In genomic region chr9:124258765-124259272, GRCh38 we compare ENCODE assay signal across 8 cellular contexts. TPM values are rescaled to one million over a fixed set of nuclear protein-coding genes. Genes with fewer than 3 reads are reported as not detected.
DNase-seq lines count a peak whose midpoint lies in the region; ATAC-seq and TF ChIP-seq lines count a peak whose summit lies in the region.

No MANE protein-coding gene starts in this region.

- peak overlapping the region; percentile 33 for H2BK15ac ChIP-seq in neuronal stem cell (ENCODE audit: low read length)

- peak overlapping the region; percentile 91 for H2BK5ac ChIP-seq in neuronal stem cell (ENCODE audit: low read length)

- peak overlapping the region; percentile 97 for H2BK12ac ChIP-seq in neuronal stem cell (ENCODE audit: low read length)

- TF ChIP-seq CTCF in epithelial cell of proximal tubule (conservative IDR thresholded peaks at IDR 0.05; ENCODE audit: low read depth, low read length) = no peak

- H3K36me3 ChIP-seq in neuronal stem cell (replicated peaks in 1 of 2; ENCODE audit: control insufficient read depth in 2 of 2, insufficient read depth in 2 of 2, low read length in 2 of 2) = peaks cover 0 to 7% of the 10 kb centered on the region in 2 donors

- no peak for ATAC-seq in GM19035 (IDR thresholded peaks at IDR 0.05; ENCODE audit: unreplicated experiment)
- ATAC-seq in GM18909 (IDR thresholded peaks at IDR 0.05; ENCODE audit: poor library complexity, unreplicated experiment) = no peak

- peak overlapping the region; percentile 71 for H3K27ac ChIP-seq in neuronal stem cell (replicated peaks; ENCODE audit: low read length)

- H3K27me3 ChIP-seq in neuronal stem cell (ENCODE audit: control insufficient read depth in 3 of 3, insufficient read depth in 3 of 3, low read depth in 1 of 3, low read length in 3 of 3) = no peaks in the 10 kb centered on the region

- H3K4me3 ChIP-seq in epithelial cell of proximal tubule (ENCODE audit: low read depth, low read length) = peak overlapping the region; percentile 94
- peak overlapping the region; percentile 85 to 87 for H3K4me3 ChIP-seq in neuronal stem cell (ENCODE audit: low read length in 2 of 2)

- H3K79me1 ChIP-seq in neuronal stem cell (ENCODE audit: low read depth, low read length) = peaks cover 11% of the 10 kb centered on the region

- H3K9me3 ChIP-seq in neuronal stem cell (replicated peaks in 1 of 2; ENCODE audit: control insufficient read depth in 2 of 2, insufficient read depth in 1 of 2, low read depth in 1 of 2, low read length in 2 of 2) = no peaks in the 10 kb centered on the region

- H3K4me2 ChIP-seq in neuronal stem cell (ENCODE audit: insufficient read depth, low read length, poor library complexity, severe bottlenecking) = peak overlapping the region; percentile 87

- peak; percentile 74 for DNase-seq in ELF-1 (ENCODE audit: low read depth, low spot score)
- DNase-seq in RKO (ENCODE audit: low spot score) = peak; percentile 46
- no peak for DNase-seq in epithelial cell of proximal tubule (ENCODE audit: low read depth)
- DNase-seq in neuronal stem cell (ENCODE audit: low spot score) = no peak
- DNase-seq in hippocampal formation (lab: John Stamatoyannopoulos, UW) = no peak
- DNase-seq in globus pallidus (ENCODE audit: low spot score) = no peak

- no peak overlapping the region for H3K14ac ChIP-seq in neuronal stem cell (ENCODE audit: low read length)

- H3K23ac ChIP-seq in neuronal stem cell (ENCODE audit: low read depth, low read length, poor library complexity) = peak overlapping the region; percentile 90

- H3K18ac ChIP-seq in neuronal stem cell (ENCODE audit: low read length) = peak overlapping the region; percentile 99

- H4K8ac ChIP-seq in neuronal stem cell (ENCODE audit: low read depth, low read length) = no peak overlapping the region

- peak overlapping the region; percentile 64 for H2AFZ ChIP-seq in neuronal stem cell (ENCODE audit: low read length)

- peaks cover 40 to 42% of the 10 kb centered on the region in 2 donors for H3K4me1 ChIP-seq in neuronal stem cell (ENCODE audit: control insufficient read depth in 2 of 2, insufficient read depth in 1 of 2, low read depth in 1 of 2, low read length in 2 of 2)

- WGBS in neuronal stem cell (ENCODE audit: extremely low coverage in 2 of 2, insufficient read length in 2 of 2, insufficient replicate concordance in 1 of 2), 2 donors = no CpG with 5 or more reads among the region's 11 CpGs

- H4K91ac ChIP-seq in neuronal stem cell (ENCODE audit: low read depth, low read length, poor library complexity) = no peak overlapping the region

- H2BK120ac ChIP-seq in neuronal stem cell (ENCODE audit: low read depth, low read length) = peak overlapping the region; percentile 62

- H3K4ac ChIP-seq in neuronal stem cell (ENCODE audit: low read length) = no peak overlapping the region

- H2AK5ac ChIP-seq in neuronal stem cell (ENCODE audit: low read depth, low read length) = peak overlapping the region; percentile 94

- H3K9ac ChIP-seq in neuronal stem cell (ENCODE audit: low read depth, low read length, poor library complexity) = peak overlapping the region; percentile 98

RNA-seq across cellular contexts. Expression of gene NEK6, which starts 1.1 kb away (rescaled TPM):
- 23.5 and 38.0 TPM in 2 replicates for total RNA-seq in epithelial cell of proximal tubule
- 43.4 TPM for polyA plus RNA-seq in neuronal stem cell (2013, experiment 1 of 2)
- polyA plus RNA-seq in neuronal stem cell (2013, experiment 2 of 2) = 43.4 TPM

Comparison
In these comparisons a context has a peak if more than half of its experiments do, and no peak if none do; other contexts are left out.
1. DNase-seq: peak in ELF-1 (single experiment) and RKO (single experiment); none in epithelial cell of proximal tubule (single experiment), neuronal stem cell (single experiment), hippocampal formation (0 of 2) and globus pallidus (single experiment).